1 cellular context compared by ENCODE assay signal in the genomic region with DNA sequence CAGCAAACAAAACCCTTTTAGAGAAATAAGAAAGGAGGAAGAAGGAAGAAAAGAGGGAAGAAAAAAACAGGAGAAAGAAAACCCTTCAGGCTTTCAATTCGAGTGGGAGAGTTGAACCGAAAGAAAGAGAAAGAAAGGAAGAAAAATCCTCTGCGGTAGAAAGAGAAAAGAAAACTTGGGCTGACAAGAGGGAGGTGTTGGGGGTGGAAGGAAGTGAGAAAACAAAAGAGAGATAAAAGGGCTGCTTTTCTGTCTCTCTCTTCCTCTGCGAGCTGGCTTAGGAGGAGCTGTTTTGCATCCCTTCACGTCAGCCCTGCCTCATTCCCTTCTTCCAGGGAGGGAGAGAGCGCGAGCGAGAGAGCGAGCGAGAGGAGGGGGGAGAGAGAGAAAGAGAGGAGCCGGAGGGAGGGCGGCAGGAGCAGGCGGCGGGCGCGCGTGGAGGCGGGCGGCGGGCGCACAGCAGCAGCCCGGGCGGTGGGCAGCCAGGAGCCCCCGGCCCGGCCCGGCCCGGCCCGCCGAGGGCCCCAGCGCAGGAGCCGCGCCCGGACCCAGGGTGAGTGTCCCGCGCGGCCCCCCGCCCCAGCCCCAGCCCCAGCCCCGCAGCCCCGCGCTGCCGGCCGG.
TF ChIP-seq lines count a peak whose summit lies in the region.

A gene with protein sequence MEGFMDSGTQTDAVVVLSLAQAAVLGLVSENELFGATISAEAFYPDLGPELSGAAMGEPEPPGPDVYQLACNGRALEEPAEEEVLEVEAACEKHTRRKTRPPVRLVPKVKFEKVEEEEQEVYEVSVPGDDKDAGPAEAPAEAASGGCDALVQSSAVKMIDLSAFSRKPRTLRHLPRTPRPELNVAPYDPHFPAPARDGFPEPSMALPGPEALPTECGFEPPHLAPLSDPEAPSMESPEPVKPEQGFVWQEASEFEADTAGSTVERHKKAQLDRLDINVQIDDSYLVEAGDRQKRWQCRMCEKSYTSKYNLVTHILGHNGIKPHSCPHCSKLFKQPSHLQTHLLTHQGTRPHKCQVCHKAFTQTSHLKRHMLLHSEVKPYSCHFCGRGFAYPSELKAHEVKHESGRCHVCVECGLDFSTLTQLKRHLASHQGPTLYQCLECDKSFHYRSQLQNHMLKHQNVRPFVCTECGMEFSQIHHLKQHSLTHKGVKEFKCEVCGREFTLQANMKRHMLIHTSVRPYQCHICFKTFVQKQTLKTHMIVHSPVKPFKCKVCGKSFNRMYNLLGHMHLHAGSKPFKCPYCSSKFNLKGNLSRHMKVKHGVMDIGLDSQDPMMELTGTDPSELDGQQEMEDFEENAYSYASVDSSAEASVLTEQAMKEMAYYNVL (plus strand): TSS at position 263 of the 621 bp plus-strand sequence. CDS start 65,814 bp downstream, outside the sequence.

TF ChIP-seq in WTC11, 78 proteins besides CTCF, POLR2A, EP300 and RAD21 (continued from another document):
- TF ChIP-seq, protein P1, sequence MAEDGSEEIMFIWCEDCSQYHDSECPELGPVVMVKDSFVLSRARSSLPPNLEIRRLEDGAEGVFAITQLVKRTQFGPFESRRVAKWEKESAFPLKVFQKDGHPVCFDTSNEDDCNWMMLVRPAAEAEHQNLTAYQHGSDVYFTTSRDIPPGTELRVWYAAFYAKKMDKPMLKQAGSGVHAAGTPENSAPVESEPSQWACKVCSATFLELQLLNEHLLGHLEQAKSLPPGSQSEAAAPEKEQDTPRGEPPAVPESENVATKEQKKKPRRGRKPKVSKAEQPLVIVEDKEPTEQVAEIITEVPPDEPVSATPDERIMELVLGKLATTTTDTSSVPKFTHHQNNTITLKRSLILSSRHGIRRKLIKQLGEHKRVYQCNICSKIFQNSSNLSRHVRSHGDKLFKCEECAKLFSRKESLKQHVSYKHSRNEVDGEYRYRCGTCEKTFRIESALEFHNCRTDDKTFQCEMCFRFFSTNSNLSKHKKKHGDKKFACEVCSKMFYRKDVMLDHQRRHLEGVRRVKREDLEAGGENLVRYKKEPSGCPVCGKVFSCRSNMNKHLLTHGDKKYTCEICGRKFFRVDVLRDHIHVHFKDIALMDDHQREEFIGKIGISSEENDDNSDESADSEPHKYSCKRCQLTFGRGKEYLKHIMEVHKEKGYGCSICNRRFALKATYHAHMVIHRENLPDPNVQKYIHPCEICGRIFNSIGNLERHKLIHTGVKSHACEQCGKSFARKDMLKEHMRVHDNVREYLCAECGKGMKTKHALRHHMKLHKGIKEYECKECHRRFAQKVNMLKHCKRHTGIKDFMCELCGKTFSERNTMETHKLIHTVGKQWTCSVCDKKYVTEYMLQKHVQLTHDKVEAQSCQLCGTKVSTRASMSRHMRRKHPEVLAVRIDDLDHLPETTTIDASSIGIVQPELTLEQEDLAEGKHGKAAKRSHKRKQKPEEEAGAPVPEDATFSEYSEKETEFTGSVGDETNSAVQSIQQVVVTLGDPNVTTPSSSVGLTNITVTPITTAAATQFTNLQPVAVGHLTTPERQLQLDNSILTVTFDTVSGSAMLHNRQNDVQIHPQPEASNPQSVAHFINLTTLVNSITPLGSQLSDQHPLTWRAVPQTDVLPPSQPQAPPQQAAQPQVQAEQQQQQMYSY (CRISPR knock-in tag; IDR thresholded peaks at IDR 0.05), result peak; percentile 39; the same call in 1 of the 2 replicates
- TF ChIP-seq, protein P2, sequence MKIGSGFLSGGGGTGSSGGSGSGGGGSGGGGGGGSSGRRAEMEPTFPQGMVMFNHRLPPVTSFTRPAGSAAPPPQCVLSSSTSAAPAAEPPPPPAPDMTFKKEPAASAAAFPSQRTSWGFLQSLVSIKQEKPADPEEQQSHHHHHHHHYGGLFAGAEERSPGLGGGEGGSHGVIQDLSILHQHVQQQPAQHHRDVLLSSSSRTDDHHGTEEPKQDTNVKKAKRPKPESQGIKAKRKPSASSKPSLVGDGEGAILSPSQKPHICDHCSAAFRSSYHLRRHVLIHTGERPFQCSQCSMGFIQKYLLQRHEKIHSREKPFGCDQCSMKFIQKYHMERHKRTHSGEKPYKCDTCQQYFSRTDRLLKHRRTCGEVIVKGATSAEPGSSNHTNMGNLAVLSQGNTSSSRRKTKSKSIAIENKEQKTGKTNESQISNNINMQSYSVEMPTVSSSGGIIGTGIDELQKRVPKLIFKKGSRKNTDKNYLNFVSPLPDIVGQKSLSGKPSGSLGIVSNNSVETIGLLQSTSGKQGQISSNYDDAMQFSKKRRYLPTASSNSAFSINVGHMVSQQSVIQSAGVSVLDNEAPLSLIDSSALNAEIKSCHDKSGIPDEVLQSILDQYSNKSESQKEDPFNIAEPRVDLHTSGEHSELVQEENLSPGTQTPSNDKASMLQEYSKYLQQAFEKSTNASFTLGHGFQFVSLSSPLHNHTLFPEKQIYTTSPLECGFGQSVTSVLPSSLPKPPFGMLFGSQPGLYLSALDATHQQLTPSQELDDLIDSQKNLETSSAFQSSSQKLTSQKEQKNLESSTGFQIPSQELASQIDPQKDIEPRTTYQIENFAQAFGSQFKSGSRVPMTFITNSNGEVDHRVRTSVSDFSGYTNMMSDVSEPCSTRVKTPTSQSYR (CRISPR knock-in tag; IDR thresholded peaks at IDR 0.05), result no peak
- TF ChIP-seq ZNF121 (CRISPR knock-in tag; IDR thresholded peaks at IDR 0.05) (no peak), TCF7 (CRISPR knock-in tag; IDR thresholded peaks at IDR 0.05; ENCODE audit: low read depth) (no peak), SMAD4 (CRISPR knock-in tag; IDR thresholded peaks at IDR 0.05) (no peak), SP1 (CRISPR knock-in tag; conservative IDR thresholded peaks at IDR 0.05) (0 out of 2 replicates have a peak, but pooled peaks have one; percentile 11), ATF1 (CRISPR knock-in tag; IDR thresholded peaks at IDR 0.05) (no peak), JAZF1 (CRISPR knock-in tag; IDR thresholded peaks at IDR 0.05) (no peak), CBFB (CRISPR knock-in tag; IDR thresholded peaks at IDR 0.05; ENCODE audit: low read depth) (no peak), ZNF396 (CRISPR knock-in tag; IDR thresholded peaks at IDR 0.05; ENCODE audit: borderline replicate concordance) (no peak), FOXK1 (CRISPR knock-in tag; IDR thresholded peaks at IDR 0.05) (no peak), KAT7 (CRISPR knock-in tag; IDR thresholded peaks at IDR 0.05; ENCODE audit: borderline replicate concordance) (0 out of 2 replicates have a peak, but pooled peaks have one; percentile 41), SOX15 (CRISPR knock-in tag; IDR thresholded peaks at IDR 0.05) (no peak)
- TF ChIP-seq, protein P3, sequence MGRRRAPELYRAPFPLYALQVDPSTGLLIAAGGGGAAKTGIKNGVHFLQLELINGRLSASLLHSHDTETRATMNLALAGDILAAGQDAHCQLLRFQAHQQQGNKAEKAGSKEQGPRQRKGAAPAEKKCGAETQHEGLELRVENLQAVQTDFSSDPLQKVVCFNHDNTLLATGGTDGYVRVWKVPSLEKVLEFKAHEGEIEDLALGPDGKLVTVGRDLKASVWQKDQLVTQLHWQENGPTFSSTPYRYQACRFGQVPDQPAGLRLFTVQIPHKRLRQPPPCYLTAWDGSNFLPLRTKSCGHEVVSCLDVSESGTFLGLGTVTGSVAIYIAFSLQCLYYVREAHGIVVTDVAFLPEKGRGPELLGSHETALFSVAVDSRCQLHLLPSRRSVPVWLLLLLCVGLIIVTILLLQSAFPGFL (CRISPR knock-in tag; IDR thresholded peaks at IDR 0.05; ENCODE audit: borderline replicate concordance), result no peak
- TF ChIP-seq, protein P4, sequence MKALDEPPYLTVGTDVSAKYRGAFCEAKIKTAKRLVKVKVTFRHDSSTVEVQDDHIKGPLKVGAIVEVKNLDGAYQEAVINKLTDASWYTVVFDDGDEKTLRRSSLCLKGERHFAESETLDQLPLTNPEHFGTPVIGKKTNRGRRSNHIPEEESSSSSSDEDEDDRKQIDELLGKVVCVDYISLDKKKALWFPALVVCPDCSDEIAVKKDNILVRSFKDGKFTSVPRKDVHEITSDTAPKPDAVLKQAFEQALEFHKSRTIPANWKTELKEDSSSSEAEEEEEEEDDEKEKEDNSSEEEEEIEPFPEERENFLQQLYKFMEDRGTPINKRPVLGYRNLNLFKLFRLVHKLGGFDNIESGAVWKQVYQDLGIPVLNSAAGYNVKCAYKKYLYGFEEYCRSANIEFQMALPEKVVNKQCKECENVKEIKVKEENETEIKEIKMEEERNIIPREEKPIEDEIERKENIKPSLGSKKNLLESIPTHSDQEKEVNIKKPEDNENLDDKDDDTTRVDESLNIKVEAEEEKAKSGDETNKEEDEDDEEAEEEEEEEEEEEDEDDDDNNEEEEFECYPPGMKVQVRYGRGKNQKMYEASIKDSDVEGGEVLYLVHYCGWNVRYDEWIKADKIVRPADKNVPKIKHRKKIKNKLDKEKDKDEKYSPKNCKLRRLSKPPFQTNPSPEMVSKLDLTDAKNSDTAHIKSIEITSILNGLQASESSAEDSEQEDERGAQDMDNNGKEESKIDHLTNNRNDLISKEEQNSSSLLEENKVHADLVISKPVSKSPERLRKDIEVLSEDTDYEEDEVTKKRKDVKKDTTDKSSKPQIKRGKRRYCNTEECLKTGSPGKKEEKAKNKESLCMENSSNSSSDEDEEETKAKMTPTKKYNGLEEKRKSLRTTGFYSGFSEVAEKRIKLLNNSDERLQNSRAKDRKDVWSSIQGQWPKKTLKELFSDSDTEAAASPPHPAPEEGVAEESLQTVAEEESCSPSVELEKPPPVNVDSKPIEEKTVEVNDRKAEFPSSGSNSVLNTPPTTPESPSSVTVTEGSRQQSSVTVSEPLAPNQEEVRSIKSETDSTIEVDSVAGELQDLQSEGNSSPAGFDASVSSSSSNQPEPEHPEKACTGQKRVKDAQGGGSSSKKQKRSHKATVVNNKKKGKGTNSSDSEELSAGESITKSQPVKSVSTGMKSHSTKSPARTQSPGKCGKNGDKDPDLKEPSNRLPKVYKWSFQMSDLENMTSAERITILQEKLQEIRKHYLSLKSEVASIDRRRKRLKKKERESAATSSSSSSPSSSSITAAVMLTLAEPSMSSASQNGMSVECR (CRISPR knock-in tag; IDR thresholded peaks at IDR 0.05; ENCODE audit: borderline replicate concordance), result no peak
- TF ChIP-seq, protein P5, sequence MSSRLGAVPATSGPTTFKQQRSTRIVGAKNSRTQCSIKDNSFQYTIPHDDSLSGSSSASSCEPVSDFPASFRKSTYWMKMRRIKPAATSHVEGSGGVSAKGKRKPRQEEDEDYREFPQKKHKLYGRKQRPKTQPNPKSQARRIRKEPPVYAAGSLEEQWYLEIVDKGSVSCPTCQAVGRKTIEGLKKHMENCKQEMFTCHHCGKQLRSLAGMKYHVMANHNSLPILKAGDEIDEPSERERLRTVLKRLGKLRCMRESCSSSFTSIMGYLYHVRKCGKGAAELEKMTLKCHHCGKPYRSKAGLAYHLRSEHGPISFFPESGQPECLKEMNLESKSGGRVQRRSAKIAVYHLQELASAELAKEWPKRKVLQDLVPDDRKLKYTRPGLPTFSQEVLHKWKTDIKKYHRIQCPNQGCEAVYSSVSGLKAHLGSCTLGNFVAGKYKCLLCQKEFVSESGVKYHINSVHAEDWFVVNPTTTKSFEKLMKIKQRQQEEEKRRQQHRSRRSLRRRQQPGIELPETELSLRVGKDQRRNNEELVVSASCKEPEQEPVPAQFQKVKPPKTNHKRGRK (CRISPR knock-in tag; IDR thresholded peaks at IDR 0.05; ENCODE audit: borderline replicate concordance), result peak; percentile 94; the same call in 1 of the 2 replicates
